In the genomic region with DNA sequence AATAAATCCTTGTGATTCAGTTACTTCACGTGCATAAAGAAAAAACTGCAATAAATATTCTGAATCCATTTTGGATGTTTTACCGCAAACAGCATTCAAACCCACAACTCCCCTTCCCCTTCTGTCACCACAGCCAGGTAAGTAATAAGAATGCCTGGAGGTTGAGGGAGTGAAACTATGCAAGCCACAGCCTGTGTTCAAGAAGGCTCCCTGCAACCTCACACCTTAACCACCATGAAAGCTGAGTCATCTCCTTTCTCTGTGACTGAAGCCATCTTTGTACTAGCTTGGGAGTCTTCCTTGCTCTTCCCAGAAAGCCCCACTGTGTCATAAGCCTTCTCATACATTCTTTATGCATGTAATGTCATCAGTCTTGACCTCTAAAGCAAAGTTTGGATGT, we compare ENCODE assay signal across 11 cellular contexts.
DNase-seq lines count a peak whose midpoint lies in the region; ATAC-seq, FAIRE-seq and TF ChIP-seq lines count a peak whose summit lies in the region.
"Had no signal": no experiment of that assay in that cellular context is flagged by ENCODE, and none has a peak within 500 bp of the region (broad histone marks: within the 10 kb centered on the region; RNA-seq: fewer than 3 reads in every experiment).

No MANE protein-coding gene starts in this region.

- no peaks in the 10 kb centered on the region for H3K9me3 ChIP-seq in keratinocyte (ENCODE audit: control insufficient read depth, low read depth, low read length)

- H3K9me1 ChIP-seq in keratinocyte (ENCODE audit: control insufficient read depth, extremely low read depth, insufficient read depth, low read length): no peaks in the 10 kb centered on the region

- peaks cover 28% of the 10 kb centered on the region for H3K4me1 ChIP-seq in keratinocyte (ENCODE audit: control insufficient read depth, extremely low read depth, insufficient read depth, low read length)

- H4K20me1 ChIP-seq in keratinocyte (ENCODE audit: control insufficient read depth, extremely low read depth, insufficient read depth, low read length): no peaks in the 10 kb centered on the region

- H3K36me3 ChIP-seq in keratinocyte (ENCODE audit: control insufficient read depth in 2 of 2, extremely low read depth in 1 of 2, insufficient read depth in 2 of 2, low read length in 2 of 2): no peaks in the 10 kb centered on the region

- DNase-seq in activated CD4-positive, alpha-beta T cell treated with anti-CD3 and anti-CD28 coated beads for 48 hours: peak; percentile 1
- no peak for DNase-seq in activated CD4-positive, alpha-beta T cell treated with anti-CD3 and anti-CD28 coated beads, Interleukin-2, amount 50 U/mL, for 4 hours
- DNase-seq in keratinocyte (ENCODE audit: low read depth, low spot score): peak; percentile 86
- no peak for DNase-seq in NCI-H146 treated with DMSO at 0.1 percent for 48 hours (lab: John Stamatoyannopoulos, UW; ENCODE audit: unreplicated experiment)
- no peak for DNase-seq in NAMALWA (ENCODE audit: low spot score)
- DNase-seq in Kasumi-1 (lab: John Stamatoyannopoulos, UW): no peak
- DNase-seq: DMS79 treated with DMSO at 0.1 percent for 48 hours, NCI-H82, posterior cingulate gyrus had no signal

- no peak overlapping the region for H3K4me3 ChIP-seq in keratinocyte (ENCODE audit: control insufficient read depth in 2 of 3, extremely low read depth in 1 of 3, insufficient read depth in 2 of 3, low read depth in 1 of 3, low read length in 3 of 3)

- H3K27me3 ChIP-seq in keratinocyte (ENCODE audit: control insufficient read depth, extremely low read depth, insufficient read depth, low read length): no peaks in the 10 kb centered on the region

- ATAC-seq in GM21786 (IDR thresholded peaks at IDR 0.05; ENCODE audit: unreplicated experiment) (peak; percentile 97), HG03439 (IDR thresholded peaks at IDR 0.05; ENCODE audit: unreplicated experiment) (peak; percentile 84)

- peak; percentile 84 for FAIRE-seq in keratinocyte (lab: Jason Lieb, UNC)

- H3K9ac ChIP-seq in keratinocyte (ENCODE audit: control insufficient read depth, extremely low read depth, insufficient read depth, low read length): no peak overlapping the region

- H2AFZ ChIP-seq in keratinocyte (ENCODE audit: control insufficient read depth, low read length): no peak overlapping the region

- peak overlapping the region; percentile 18 for H3K4me2 ChIP-seq in keratinocyte (ENCODE audit: control insufficient read depth, extremely low read depth, insufficient read depth, low read depth, low read length)

- dilution Hi-C loops in keratinocyte (cut with MboI; ENCODE audit: extremely low pct_ligation_motif_present, low sequenced_read_pairs): no loop called here

- TF ChIP-seq CTCF in keratinocyte (optimal IDR thresholded peaks at IDR 0.05 in 1 of 3, IDR thresholded peaks at IDR 0.05 in 1 of 3, conservative IDR thresholded peaks at IDR 0.05 in 1 of 3; ENCODE audit: extremely low read depth in 1 of 3, insufficient read depth in 2 of 3, low read length in 3 of 3): no peak

- H3K79me2 ChIP-seq in keratinocyte (ENCODE audit: control insufficient read depth, insufficient read depth, low read length): no peaks in the 10 kb centered on the region

- H3K27ac ChIP-seq in keratinocyte (ENCODE audit: control insufficient read depth, insufficient read depth, low read length): peak overlapping the region; percentile 41

Comparison
In these comparisons a context has a peak if more than half of its experiments do, and no peak if none do; other contexts are left out.
1. DNase-seq: peak in activated CD4-positive, alpha-beta T cell treated with anti-CD3 and anti-CD28 coated beads for 48 hours (single experiment) and keratinocyte (single experiment); none in activated CD4-positive, alpha-beta T cell treated with anti-CD3 and anti-CD28 coated beads, Interleukin-2, amount 50 U/mL, for 4 hours (0 of 2), NCI-H146 treated with DMSO at 0.1 percent for 48 hours (single experiment), NAMALWA (single experiment) and Kasumi-1 (0 of 2).